Comparison of ENCODE assay signal across 9 cellular contexts in genomic region chr4:22500128-22500611, GRCh38. TPM values are rescaled to one million over a fixed set of nuclear protein-coding genes. Genes with fewer than 3 reads are reported as not detected.
DNase-seq lines count a peak whose midpoint lies in the region; ATAC-seq and TF ChIP-seq lines count a peak whose summit lies in the region.
"Had no signal": no experiment of that assay in that cellular context is flagged by ENCODE, and none has a peak within 500 bp of the region (broad histone marks: within the 10 kb centered on the region; RNA-seq: fewer than 3 reads in every experiment).

No MANE protein-coding gene starts in this region.

- no peak overlapping the region for H3K4me3 ChIP-seq in BE2C (ENCODE audit: low read depth, low read length)

- H3K9ac ChIP-seq in H9 (ENCODE audit: extremely low read depth, insufficient read length, low read length), result no peak overlapping the region

- H2BK120ac ChIP-seq in H9 (ENCODE audit: low read depth, low read length, poor library complexity, severe bottlenecking), result no peak overlapping the region

- H4K91ac ChIP-seq in H9 (ENCODE audit: insufficient read length, low read depth, low read length), result no peak overlapping the region

- H4K8ac ChIP-seq in H9 (replicated peaks; ENCODE audit: insufficient read length, low read depth, low read length), result no peak overlapping the region

- H2AK5ac ChIP-seq in H9 (ENCODE audit: insufficient read length, low read length), result no peak overlapping the region

- TF ChIP-seq CTCF in H9 (conservative IDR thresholded peaks at IDR 0.05) (no peak), MCF 10A (IDR thresholded peaks at IDR 0.05; ENCODE audit: unreplicated experiment) (no peak), BE2C (IDR thresholded peaks at IDR 0.05; ENCODE audit: low read depth, low read length) (no peak)

- H3K23ac ChIP-seq in H9 (ENCODE audit: insufficient read length, low read depth, low read length), result no peak overlapping the region

- no peak overlapping the region for H3K56ac ChIP-seq in H9 (ENCODE audit: insufficient read length, low read depth, low read length)

- peak overlapping the region; percentile 10 for H3K27ac ChIP-seq in H9 (ENCODE audit: insufficient read length, low read depth, low read length)

- no peak overlapping the region for H2AFZ ChIP-seq in H9 (ENCODE audit: low read length)

- H3K9me3 ChIP-seq in H9 (ENCODE audit: control insufficient read depth, low read depth, low read length) (no peaks in the 10 kb centered on the region), BE2C (no peaks in the 10 kb centered on the region)

- H4K20me1 ChIP-seq in H9 (ENCODE audit: control insufficient read depth, insufficient read depth, insufficient read length), result peaks cover 3% of the 10 kb centered on the region

- no peaks in the 10 kb centered on the region for H3K27me3 ChIP-seq in H9 (ENCODE audit: insufficient read depth, low read length)
- no peaks in the 10 kb centered on the region for H3K27me3 ChIP-seq in BE2C

- H3K4ac ChIP-seq in H9 (ENCODE audit: low read depth, low read length), result no peak overlapping the region

- no peaks in the 10 kb centered on the region for H3K23me2 ChIP-seq in H9 (ENCODE audit: insufficient read length, low read depth, low read length, poor library complexity, severe bottlenecking)

- BruUV-seq in MCF 10A (replicated peaks; lab: Mats Ljungman, UMichigan), result no TSS peak

- H3K36me3 Mint-ChIP-seq in H9 (ENCODE audit: insufficient read depth in 1 of 3, low read depth in 3 of 3), result peaks cover 0 to 5% (median 4%) of the 10 kb centered on the region in 3 experiments; a peak in 4 of 7 replicates
- H3K36me3 Mint-ChIP-seq in MCF 10A (ENCODE audit: insufficient read depth, unreplicated experiment), result peaks cover 5% of the 10 kb centered on the region

- peaks cover 16 to 19% of the 10 kb centered on the region in 2 experiments for H3K4me1 Mint-ChIP-seq in H9
- H3K4me1 Mint-ChIP-seq in MCF 10A (ENCODE audit: insufficient read depth, unreplicated experiment), result peaks cover 19% of the 10 kb centered on the region

- no peak overlapping the region for H2BK12ac ChIP-seq in H9 (ENCODE audit: insufficient read length, low read depth, low read length)

- peak overlapping the region; percentile 68 for H2BK5ac ChIP-seq in H9 (ENCODE audit: insufficient read length, low read length)

- H3K4me3 Mint-ChIP-seq in H9, result peak overlapping the region in 1 of 2 experiments; percentile 25; a peak in 1 of 5 replicates
- peak overlapping the region; percentile 48 for H3K4me3 Mint-ChIP-seq in MCF 10A (ENCODE audit: unreplicated experiment)

- no peak overlapping the region for H4K5ac ChIP-seq in H9 (ENCODE audit: insufficient read length, low read depth, low read length)

- H3K79me2 ChIP-seq in H9 (ENCODE audit: insufficient read depth, low read length), result peaks cover 25% of the 10 kb centered on the region; the same call in 1 of the 2 replicates

- H3K4me2 ChIP-seq in H9 (ENCODE audit: insufficient read depth, insufficient read length, low read length), result peak overlapping the region; percentile 25

- POLR2A ChIA-PET in MCF 10A (lab: Yijun Ruan, JAX), result interaction anchor here (0.6 to 7.1 kb wide), 7 partner anchors 10 to 62 kb away, joined by 3 to 145 read pairs (median 7); partner anchors contain the start of gene ADGRA3

- no peak overlapping the region for H3T11ph ChIP-seq in H9 (ENCODE audit: low read length)

- intact Hi-C loops in MCF 10A (cut with micrococcal nuclease), result loop anchor here (2.0 kb wide), 1 partner anchor 15 kb away; no protein-coding TSS in a partner anchor

- peak overlapping the region in 2 of 3 experiments; percentile 25 to 80; a peak in 2 of 7 replicates for H3K27ac Mint-ChIP-seq in H9
- no peak overlapping the region for H3K27ac Mint-ChIP-seq in MCF 10A (ENCODE audit: low read depth, unreplicated experiment)

- no peak for DNase-seq in H9
- DNase-seq in NCI-H2029 (lab: John Stamatoyannopoulos, UW), result peak; percentile 55
- DNase-seq in MCF 10A (ENCODE audit: unreplicated experiment), result peak; percentile 82
- peak; percentile 21 for DNase-seq in mucosa of gallbladder (ENCODE audit: low spot score)
- no peak for DNase-seq in SKM-1 treated with dmso at 0.1 percent for 144 hours (lab: John Stamatoyannopoulos, UW; ENCODE audit: unreplicated experiment)
- DNase-seq in SW 1271 (lab: John Stamatoyannopoulos, UW), result no peak
- DNase-seq in BE2C, result no peak
- DNase-seq: NCI-H1048 had no signal

- no CpG with 5 or more reads among the region's 8 CpGs for WGBS in H9 (ENCODE audit: extremely low coverage, insufficient read length, low lambda C conversion rate)

- no peak overlapping the region for H3K18ac ChIP-seq in H9 (ENCODE audit: insufficient read length, low read depth, low read length)

- no peak overlapping the region for H3K14ac ChIP-seq in H9 (ENCODE audit: insufficient read depth, low read length)

- H3K79me1 ChIP-seq in H9 (ENCODE audit: insufficient read depth, low read depth, low read length, poor library complexity, severe bottlenecking), result peaks cover 11% of the 10 kb centered on the region

- H3K27me3 Mint-ChIP-seq in H9 (ENCODE audit: low read depth) (no peaks in the 10 kb centered on the region), MCF 10A (ENCODE audit: insufficient read depth, unreplicated experiment) (no peaks in the 10 kb centered on the region)

- ATAC-seq in HG02678 (IDR thresholded peaks at IDR 0.05; ENCODE audit: unreplicated experiment), result no peak

- H2BK15ac ChIP-seq in H9 (ENCODE audit: low read depth, low read length), result no peak overlapping the region

- CTCF ChIA-PET in MCF 10A (lab: Yijun Ruan, JAX), result interaction anchor here (0.7 to 1.1 kb wide), 3 partner anchors 14 to 107 kb away, joined by 3 to 5 read pairs (median 5); no protein-coding TSS in a partner anchor

- H3K4me1 ChIP-seq in H9 (ENCODE audit: insufficient read depth, low read length) (peaks cover 17% of the 10 kb centered on the region), BE2C (no peaks in the 10 kb centered on the region)

- H2BK20ac ChIP-seq in H9 (ENCODE audit: low read depth, low read length, poor library complexity, severe bottlenecking), result no peak overlapping the region

- no peaks in the 10 kb centered on the region; the same call in 1 of the 2 replicates for H3K36me3 ChIP-seq in BE2C

- H3K9me3 Mint-ChIP-seq in H9 (no peaks in the 10 kb centered on the region), MCF 10A (ENCODE audit: unreplicated experiment) (no peaks in the 10 kb centered on the region)

RNA-seq across cellular contexts. Expression of gene ADGRA3, which starts 15.7 kb away (rescaled TPM):
- 54.4 and 56.5 TPM in 2 replicates for total RNA-seq in H9 (2021)
- total RNA-seq in MCF 10A (2022), result 25.2 and 27.3 TPM in 2 replicates
- total RNA-seq in mucosa of gallbladder, result 26.2 TPM
- polyA plus RNA-seq in BE2C (2012; ENCODE audit: insufficient read depth, insufficient read length, low read depth), result 17.3 TPM

Comparison
In these comparisons a context has a peak if more than half of its experiments do, and no peak if none do; other contexts are left out.
1. DNase-seq: peak in NCI-H2029 (single experiment), MCF 10A (single experiment) and mucosa of gallbladder (single experiment); none in H9 (single experiment), SKM-1 treated with dmso at 0.1 percent for 144 hours (single experiment), SW 1271 (0 of 2) and BE2C (single experiment).